In genomic region chr19:29503785-29504184, GRCh38 we compare ENCODE assay signal across 24 cellular contexts. TPM values are rescaled to one million over a fixed set of nuclear protein-coding genes. Genes with fewer than 3 reads are reported as not detected.
DNase-seq lines count a peak whose midpoint lies in the region; ATAC-seq, FAIRE-seq and TF ChIP-seq lines count a peak whose summit lies in the region.
"Had no signal": no experiment of that assay in that cellular context is flagged by ENCODE, and none has a peak within 500 bp of the region (broad histone marks: within the 10 kb centered on the region; RNA-seq: fewer than 3 reads in every experiment).

No MANE protein-coding gene starts in this region.

- peak; percentile 43 for DNase-seq in activated effector memory CD4-positive, alpha-beta T cell treated with anti-CD3 and anti-CD28 coated beads, Interleukin-2, amount 50 U/mL, for 16 hours
- no peak for DNase-seq in activated effector memory CD4-positive, alpha-beta T cell treated with Interleukin-2 at 50 U/mL for 16 hours
- DNase-seq in kidney (peak; percentile 48), posterior vena cava (ENCODE audit: low spot score) (peak; percentile 35), Right ventricle myocardium inferior (ENCODE audit: missing footprints) (no peak), GM19238 (ENCODE audit: insufficient read length, low spot score) (no peak), OCI-M2 (lab: John Stamatoyannopoulos, UW; ENCODE audit: unreplicated experiment) (no peak)
- DNase-seq: CD8-positive, alpha-beta T cell; COR-L47; DMS153; DMS79 treated with DMSO at 0.1 percent for 48 hours; EL; HFFc6 had no signal

- intact Hi-C loops in kidney (cut with DNase I) (no loop called here), posterior vena cava (cut with DNase I) (no loop called here), Right ventricle myocardium inferior (cut with DNase I) (no loop called here)

- TF ChIP-seq CTCF in kidney (IDR thresholded peaks at IDR 0.05; ENCODE audit: borderline replicate concordance, extremely low read depth, insufficient read depth), result no peak

- no peak overlapping the region for H3K4me3 ChIP-seq in kidney (ENCODE audit: low read length in 2 of 2)
- H3K4me3 ChIP-seq: HAP-1 had no signal

- FAIRE-seq in kidney (lab: Jason Lieb, UNC), result no peak
- FAIRE-seq: D721Med, G401.6, GM12891, GM19239, H1 had no signal

- no peaks in the 10 kb centered on the region for H3K4me1 ChIP-seq in kidney (ENCODE audit: control insufficient read depth in 1 of 2, insufficient read depth in 1 of 2, low read depth in 1 of 2, low read length in 2 of 2)
- H3K4me1 ChIP-seq: HAP-1 had no signal

- ATAC-seq in Right ventricle myocardium inferior (no peak), GM21526 (IDR thresholded peaks at IDR 0.05; ENCODE audit: low FRiP score, unreplicated experiment) (no peak)
- ATAC-seq: CD8-positive, alpha-beta T cell had no signal

- no peaks in the 10 kb centered on the region for H3K36me3 ChIP-seq in kidney (ENCODE audit: control insufficient read depth in 1 of 2, insufficient read depth in 2 of 2, low read length in 2 of 2)
- H3K36me3 ChIP-seq: HAP-1 had no signal

- H3K9ac ChIP-seq in kidney (ENCODE audit: low read length in 2 of 2), result no peak overlapping the region

- no peaks in the 10 kb centered on the region for H3K9me3 ChIP-seq in kidney (ENCODE audit: control insufficient read depth in 1 of 2, low read length in 2 of 2)
- H3K9me3 ChIP-seq: HAP-1 had no signal

- no peak overlapping the region for H3K27ac ChIP-seq in kidney (ENCODE audit: low read depth in 2 of 2, low read length in 2 of 2)
- H3K27ac ChIP-seq: 22Rv1 had no signal

RNA-seq across cellular contexts. Expression of gene VSTM2B, which starts 22.0 kb away (rescaled TPM):
- total RNA-seq in kidney (not detected), posterior vena cava (not detected), Right ventricle myocardium inferior (not detected)
- polyA plus RNA-seq in kidney (ENCODE audit: insufficient read depth, low read depth, low replicate concordance), result not detected
- total RNA-seq: A673; CD8-positive, alpha-beta T cell; HFFc6 had no signal
- polyA plus RNA-seq: BJ, CD14-positive monocyte had no signal

Comparison
In these comparisons a context has a peak if more than half of its experiments do, and no peak if none do; other contexts are left out.
1. DNase-seq: peak in activated effector memory CD4-positive, alpha-beta T cell treated with anti-CD3 and anti-CD28 coated beads, Interleukin-2, amount 50 U/mL, for 16 hours (single experiment), kidney (single experiment) and posterior vena cava (single experiment); none in activated effector memory CD4-positive, alpha-beta T cell treated with Interleukin-2 at 50 U/mL for 16 hours (single experiment), Right ventricle myocardium inferior (single experiment), GM19238 (single experiment) and OCI-M2 (single experiment).